Comparison of ENCODE assay signal across 14 cellular contexts in the genomic region with DNA sequence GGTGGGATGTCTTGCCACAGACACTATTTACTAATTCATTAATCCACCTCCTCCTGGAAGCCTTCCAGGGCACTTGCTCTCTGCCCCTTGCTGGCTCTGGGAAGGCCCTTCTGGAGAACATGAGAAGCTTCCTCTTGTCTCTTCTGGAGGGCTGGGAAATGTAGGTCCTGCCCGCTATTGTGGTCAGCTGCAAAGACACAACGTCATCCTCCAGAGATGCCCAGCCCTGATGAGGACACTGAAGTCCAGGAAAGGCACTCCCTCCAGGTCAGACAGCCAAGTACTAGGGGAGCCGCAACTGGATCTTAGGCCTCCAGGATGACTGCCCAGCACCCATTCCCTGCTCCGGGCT. TPM values are rescaled to one million over a fixed set of nuclear protein-coding genes. Genes with fewer than 3 reads are reported as not detected.
DNase-seq lines count a peak whose midpoint lies in the region; ATAC-seq and TF ChIP-seq lines count a peak whose summit lies in the region.
"Had no signal": no experiment of that assay in that cellular context is flagged by ENCODE, and none has a peak within 500 bp of the region (broad histone marks: within the 10 kb centered on the region; RNA-seq: fewer than 3 reads in every experiment).

No MANE protein-coding gene starts in this region.

- TF ChIP-seq CTCF in chondrocyte (IDR thresholded peaks at IDR 0.05) (no peak), upper lobe of left lung (IDR thresholded peaks at IDR 0.05) (no peak), WERI-Rb-1 (IDR thresholded peaks at IDR 0.05; ENCODE audit: low read depth, low read length) (no peak)

- peaks cover 16 to 48% (median 21%) of the 10 kb centered on the region in 4 donors for H3K4me1 ChIP-seq in upper lobe of left lung
- H3K4me1 ChIP-seq: vagina had no signal

- no peaks in the 10 kb centered on the region for H3K27me3 ChIP-seq in upper lobe of left lung
- no peaks in the 10 kb centered on the region for H3K27me3 ChIP-seq in WERI-Rb-1 (ENCODE audit: insufficient read depth, low read depth, severe bottlenecking)
- H3K27me3 ChIP-seq: vagina had no signal

- peak; percentile 38 for DNase-seq in NCI-H2196 (lab: John Stamatoyannopoulos, UW; ENCODE audit: unreplicated experiment)
- no peak for DNase-seq in chondrocyte (ENCODE audit: low spot score)
- peak; percentile 48 for DNase-seq in mucosa of gallbladder (ENCODE audit: low spot score)
- DNase-seq in upper lobe of left lung = no peak
- no peak for DNase-seq in DMS53 treated with DMSO at 0.1 percent for 48 hours (lab: John Stamatoyannopoulos, UW; ENCODE audit: unreplicated experiment)
- no peak for DNase-seq in WERI-Rb-1
- no peak for DNase-seq in mesenteric fat pad (ENCODE audit: low spot score)
- DNase-seq: activated T-cell treated with anti-CD3 and anti-CD28 coated beads, Interleukin-2, amount 50 U/mL, for 4 hours; foreskin melanocyte; GF-D8; midbrain; stimulated activated CD4-positive, alpha-beta T cell treated with anti-CD3 and anti-CD28 coated beads, Interleukin-1b, Interleukin-23, amount 100 ng/mL, for 48 hours; stimulated activated CD8-positive, alpha-beta memory T cell treated with anti-CD3 and anti-CD28 coated beads, Interleukin-4, amount 100 ng/mL, for 48 hours had no signal

- TF ChIP-seq EP300 in upper lobe of left lung (IDR thresholded peaks at IDR 0.05) = peak in 2 of 4 donors; percentile 59 to 70

- peak overlapping the region; percentile 84 for H3K27ac Mint-ChIP-seq in chondrocyte (ENCODE audit: unreplicated experiment)

- H3K4me1 Mint-ChIP-seq in chondrocyte (ENCODE audit: low read depth) = peaks cover 22% of the 10 kb centered on the region

- H3K27ac ChIP-seq in upper lobe of left lung (peak overlapping the region; percentile 32 to 82 (median 54)), WERI-Rb-1 (no peak overlapping the region)
- H3K27ac ChIP-seq: vagina had no signal

- peak; percentile 8 to 70 for ATAC-seq in upper lobe of left lung (ENCODE audit: low FRiP score in 2 of 2)

- no peak overlapping the region for H3K4me3 Mint-ChIP-seq in chondrocyte (ENCODE audit: unreplicated experiment)
- H3K4me3 Mint-ChIP-seq: activated T-cell treated with anti-CD3 and anti-CD28 coated beads, Interleukin-2, amount 50 U/mL, for 4 hours had no signal

- H3K4me3 ChIP-seq in upper lobe of left lung = no peak overlapping the region
- no peak overlapping the region for H3K4me3 ChIP-seq in WERI-Rb-1 (ENCODE audit: low read depth, low read length)
- H3K4me3 ChIP-seq: vagina had no signal

- H3K36me3 Mint-ChIP-seq in chondrocyte (ENCODE audit: low read depth) = peaks cover 1% of the 10 kb centered on the region

- H3K9me3 ChIP-seq in upper lobe of left lung = no peaks in the 10 kb centered on the region
- no peaks in the 10 kb centered on the region for H3K9me3 ChIP-seq in WERI-Rb-1 (ENCODE audit: severe bottlenecking)
- H3K9me3 ChIP-seq: vagina had no signal

- 80% methylated on average over 3 to 4 of the region's 4 CpGs for WGBS in upper lobe of left lung, 2 donors

- TF ChIP-seq POLR2A in upper lobe of left lung (IDR thresholded peaks at IDR 0.05) = no peak

- H3K36me3 ChIP-seq in upper lobe of left lung (no peaks in the 10 kb centered on the region), WERI-Rb-1 (no peaks in the 10 kb centered on the region)
- H3K36me3 ChIP-seq: vagina had no signal

- peaks cover 10% of the 10 kb centered on the region for H3K27me3 Mint-ChIP-seq in chondrocyte (ENCODE audit: low read depth)

- no peaks in the 10 kb centered on the region for H3K9me3 Mint-ChIP-seq in chondrocyte (ENCODE audit: low read depth)
- H3K9me3 Mint-ChIP-seq: activated T-cell treated with anti-CD3 and anti-CD28 coated beads, Interleukin-2, amount 50 U/mL, for 4 hours had no signal

RNA-seq across cellular contexts. Expression of gene TACR2, which starts 9.6 kb away (rescaled TPM):
- total RNA-seq in chondrocyte (not detected in 3 replicates), mucosa of gallbladder (1.6 TPM), upper lobe of left lung (1 to 10 TPM in 2 of 6 donors, under 1 TPM in 1, not detected in 3; 0.94 to 1.4 (median 1.2) TPM), mesenteric fat pad (0.61 TPM)

RNA-seq across cellular contexts. Expression of gene TSPAN15, which starts 24.9 kb away (rescaled TPM):
- total RNA-seq in chondrocyte (1.7 to 11.1 TPM (median 8.9 TPM) in 3 replicates), mucosa of gallbladder (108 TPM), upper lobe of left lung (10 to 100 TPM; 19.9 to 69.5 (median 63.0) TPM), mesenteric fat pad (109 TPM)

Comparison
In these comparisons a context has a peak if more than half of its experiments do, and no peak if none do; other contexts are left out.
1. DNase-seq: peak in NCI-H2196 (single experiment) and mucosa of gallbladder (single experiment); none in chondrocyte (single experiment), upper lobe of left lung (0 of 2), DMS53 treated with DMSO at 0.1 percent for 48 hours (single experiment), WERI-Rb-1 (single experiment) and mesenteric fat pad (single experiment).